Comparison of ENCODE assay signal across 19 cellular contexts in the genomic region with DNA sequence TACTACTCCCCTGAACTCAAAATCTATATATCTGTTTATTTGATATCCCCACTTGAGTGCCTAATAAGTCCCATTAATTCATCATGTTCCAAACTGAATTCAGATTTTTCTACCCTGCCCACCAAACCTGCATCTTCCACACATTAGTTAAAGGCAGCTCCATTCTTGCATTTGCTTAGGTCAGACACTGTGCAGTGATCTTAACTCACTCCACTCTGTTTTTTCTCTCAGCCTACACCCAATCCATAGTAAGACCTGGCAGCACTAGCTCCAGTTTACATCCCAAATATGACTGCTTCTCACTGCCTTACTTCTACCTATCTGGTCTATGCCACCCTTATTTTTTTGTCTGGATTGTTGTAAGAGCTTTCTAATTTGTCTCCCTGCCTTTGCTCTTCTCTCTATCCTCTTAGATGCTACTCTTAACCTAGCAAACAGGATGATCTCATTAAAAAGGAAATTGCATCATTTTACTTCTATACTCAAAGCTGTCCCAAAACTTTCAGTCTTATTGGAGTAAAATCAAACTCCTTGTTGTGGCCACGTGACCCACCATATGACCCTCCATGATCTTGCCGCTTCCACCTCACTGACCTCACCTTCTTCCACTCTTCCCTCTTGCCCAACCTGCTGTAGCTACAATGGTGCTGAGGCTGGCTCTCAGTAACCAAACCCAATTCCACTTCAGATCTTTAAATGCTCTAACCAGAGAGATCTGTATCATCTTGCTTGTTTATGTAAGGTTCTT.
DNase-seq lines count a peak whose midpoint lies in the region; ATAC-seq and TF ChIP-seq lines count a peak whose summit lies in the region.
"Had no signal": no experiment of that assay in that cellular context is flagged by ENCODE, and none has a peak within 500 bp of the region (broad histone marks: within the 10 kb centered on the region; RNA-seq: fewer than 3 reads in every experiment).

No MANE protein-coding gene starts in this region.

- H4K20me1 ChIP-seq in DND-41 (ENCODE audit: insufficient read depth, low read length), result no peaks in the 10 kb centered on the region
- H4K20me1 ChIP-seq: BLaER1 had no signal

- no peak for TF ChIP-seq CTCF in DND-41 (IDR thresholded peaks at IDR 0.05; ENCODE audit: borderline replicate concordance, extremely low read depth, low read length, poor library complexity, severe bottlenecking)
- TF ChIP-seq CTCF in epithelial cell of esophagus (IDR thresholded peaks at IDR 0.05; ENCODE audit: insufficient read depth, low read depth, low read length, missing control alignments), result no peak

- H3K27ac ChIP-seq in DND-41 (ENCODE audit: low read length), result peak overlapping the region; percentile 58; the same call in 1 of the 2 replicates
- H3K27ac ChIP-seq: ascending aorta, BLaER1, Peyer's patch, tibial artery had no signal

- H3K4me3 ChIP-seq in DND-41 (ENCODE audit: low read depth in 1 of 2, low read length in 2 of 2), result no peak overlapping the region
- no peak overlapping the region for H3K4me3 ChIP-seq in epithelial cell of esophagus (ENCODE audit: low read length)
- H3K4me3 ChIP-seq: ascending aorta, BLaER1, Peyer's patch, tibial artery had no signal

- DNase-seq in DND-41, result peak; percentile 40
- DNase-seq in H4 (ENCODE audit: low spot score), result peak; percentile 44
- peak; percentile 13 for DNase-seq in NCI-H82 treated with DMSO at 0.1 percent for 48 hours (lab: John Stamatoyannopoulos, UW; ENCODE audit: unreplicated experiment)
- DNase-seq in epithelial cell of esophagus (ENCODE audit: low read depth), result peak; percentile 19
- DNase-seq: activated CD8-positive, alpha-beta memory T cell treated with anti-CD3 and anti-CD28 coated beads for 24 hours; activated effector memory CD4-positive, alpha-beta T cell treated with Interleukin-2 at 50 U/mL for 16 hours; naive thymus-derived CD4-positive, alpha-beta T cell; NCI-H1436; NCI-H446 treated with DMSO at 0.1 percent for 48 hours; Peyer's patch; posterior cingulate gyrus; SW 1271; tibial artery had no signal

- no peak overlapping the region for H3K9ac ChIP-seq in DND-41 (ENCODE audit: low read depth, low read length)
- H3K9ac ChIP-seq: BLaER1 had no signal

- H2AFZ ChIP-seq in DND-41 (ENCODE audit: low read depth, low read length), result peak overlapping the region; percentile 48

- no peaks in the 10 kb centered on the region for H3K27me3 ChIP-seq in DND-41 (ENCODE audit: insufficient read depth, low read length, poor library complexity)
- H3K27me3 ChIP-seq: ascending aorta, BLaER1, Peyer's patch, tibial artery had no signal

- H3K9me3 ChIP-seq in DND-41 (ENCODE audit: insufficient read depth, low read length, severe bottlenecking), result no peaks in the 10 kb centered on the region
- H3K9me3 ChIP-seq: ascending aorta, BLaER1, Peyer's patch, tibial artery had no signal

- H3K79me2 ChIP-seq in DND-41 (ENCODE audit: insufficient read depth, low read length), result no peaks in the 10 kb centered on the region

- H3K36me3 ChIP-seq in DND-41 (ENCODE audit: insufficient read depth, low read length), result no peaks in the 10 kb centered on the region
- H3K36me3 ChIP-seq: ascending aorta, BLaER1, Peyer's patch, tibial artery had no signal

- ATAC-seq in DND-41 (ENCODE audit: insufficient read depth, low read depth) (peak; percentile 87), HG02623 (IDR thresholded peaks at IDR 0.05; ENCODE audit: unreplicated experiment) (no peak), HG03175 (IDR thresholded peaks at IDR 0.05; ENCODE audit: unreplicated experiment) (no peak), GM18909 (IDR thresholded peaks at IDR 0.05; ENCODE audit: poor library complexity, unreplicated experiment) (no peak)
- ATAC-seq: naive thymus-derived CD4-positive, alpha-beta T cell; stimulated activated effector memory CD8-positive, alpha-beta T cell treated with anti-CD3 and anti-CD28 coated beads, Interleukin-12 subunit alpha, Interleukin-12 subunit beta, amount 100 ng/mL, for 72 hours had no signal

- H3K4me2 ChIP-seq in DND-41 (ENCODE audit: insufficient read depth, low read length), result peak overlapping the region; percentile 9; the same call in 1 of the 2 replicates
- H3K4me2 ChIP-seq: BLaER1 had no signal

- peaks cover 16% of the 10 kb centered on the region for H3K4me1 ChIP-seq in DND-41 (ENCODE audit: insufficient read depth, low read length)
- H3K4me1 ChIP-seq: ascending aorta, BLaER1, Peyer's patch, tibial artery had no signal
